Comparison of ENCODE assay signal across 19 cellular contexts in the genomic region with DNA sequence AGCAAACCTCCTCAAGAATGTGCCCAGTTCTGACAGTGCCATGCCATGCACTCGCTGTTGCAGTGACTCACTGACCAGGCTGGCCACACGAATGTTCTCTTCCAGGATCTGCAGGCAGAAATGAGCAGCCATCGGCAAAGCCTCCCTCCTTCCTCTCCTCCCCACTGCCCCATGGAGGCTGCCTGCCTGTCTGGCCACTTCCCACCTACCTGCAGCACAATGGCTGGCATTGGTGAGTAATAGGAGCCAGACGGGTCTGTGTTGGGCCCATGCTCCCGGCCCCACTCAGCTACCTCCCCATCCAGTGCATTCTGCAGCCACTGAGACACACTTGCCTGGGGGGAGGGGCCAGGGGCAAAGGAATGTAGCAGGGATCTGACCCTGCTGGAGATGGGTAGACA. TPM values are rescaled to one million over a fixed set of nuclear protein-coding genes. Genes with fewer than 3 reads are reported as not detected.
A peak's percentile ranks its signal among the peaks of the same experiment; 100 is the strongest.
DNase-seq lines count a peak whose midpoint lies in the region; TF ChIP-seq lines count a peak whose summit lies in the region.
"Had no signal": no experiment of that assay in that cellular context is flagged by ENCODE, and none has a peak within 500 bp of the region (broad histone marks: within the 10 kb centered on the region; RNA-seq: fewer than 3 reads in every experiment).

No MANE protein-coding gene starts in this region.

- H3K4me2 ChIP-seq in osteoblast (ENCODE audit: insufficient read depth, low read length), result peak overlapping the region; percentile 46

- H3K4me1 ChIP-seq in osteoblast (ENCODE audit: insufficient read depth, low read length), result peaks cover 47% of the 10 kb centered on the region

- TF ChIP-seq CTCF in brain (conservative IDR thresholded peaks at IDR 0.05), result no peak
- no peak for TF ChIP-seq CTCF in osteoblast (IDR thresholded peaks at IDR 0.05; ENCODE audit: extremely low read depth, low read depth, low read length)

- no peak overlapping the region for H3K27ac ChIP-seq in osteoblast (ENCODE audit: low read depth, low read length)
- H3K27ac ChIP-seq: parathyroid adenoma had no signal

- no peaks in the 10 kb centered on the region for H3K27me3 ChIP-seq in MG63
- H3K27me3 ChIP-seq in osteoblast (ENCODE audit: insufficient read depth, low read length), result no peaks in the 10 kb centered on the region

- no peak overlapping the region for H2AFZ ChIP-seq in osteoblast (ENCODE audit: low read length)
- H2AFZ ChIP-seq: parathyroid adenoma had no signal

- peak overlapping the region in 4 of 5 experiments; percentile 5 to 42 (median 34) for H3K4me3 Mint-ChIP-seq in brain
- H3K4me3 Mint-ChIP-seq: T-helper 2 cell treated with Interferon-gamma antibody and Interleukin-4, amounts not matched to agents 5 μg/mL and 100 μg/mL, for 36 hours had no signal

- H3K9me3 Mint-ChIP-seq in brain, result peaks cover 0 to 5% (median 0%) of the 10 kb centered on the region in 5 experiments
- H3K9me3 Mint-ChIP-seq: T-helper 2 cell treated with Interferon-gamma antibody and Interleukin-4, amounts not matched to agents 5 μg/mL and 100 μg/mL, for 36 hours had no signal

- H3K4me3 ChIP-seq in MG63 (no peak overlapping the region), osteoblast (ENCODE audit: insufficient read depth, low read length) (peak overlapping the region; percentile 37)
- H3K4me3 ChIP-seq: mucosa of descending colon had no signal

- peaks cover 24% of the 10 kb centered on the region for H3K27me3 Mint-ChIP-seq in brain

- DNase-seq in ELF-1 (ENCODE audit: low read depth, low spot score) (peak; percentile 74), MG63 (peak; percentile 49), osteoblast (ENCODE audit: insufficient read length, low spot score, missing footprints) (peak; percentile 93), pons (ENCODE audit: low spot score) (no peak), activated T-cell treated with anti-CD3 and anti-CD28 coated beads for 4 hours (no peak), NCI-H1436 treated with DMSO at 0.1 percent for 48 hours (lab: John Stamatoyannopoulos, UW) (no peak), occipital lobe (lab: John Stamatoyannopoulos, UW) (no peak)
- DNase-seq: activated gamma-delta T cell, HCEC 1CT, left cardiac atrium, mucosa of descending colon, NCI-H1694, NCI-H345, SHP77 had no signal

- H3K36me3 ChIP-seq in MG63 (no peaks in the 10 kb centered on the region), osteoblast (ENCODE audit: insufficient read depth, low read length) (no peaks in the 10 kb centered on the region)

- H3K36me3 Mint-ChIP-seq in brain, result no peaks in the 10 kb centered on the region

- peaks cover 30% of the 10 kb centered on the region for H3K4me1 Mint-ChIP-seq in brain

- H4K20me1 ChIP-seq in osteoblast (ENCODE audit: insufficient read depth, low read length), result peaks cover 4% of the 10 kb centered on the region

- H3K9me3 ChIP-seq in MG63 (no peaks in the 10 kb centered on the region), osteoblast (ENCODE audit: low read depth, low read length) (no peaks in the 10 kb centered on the region)
- H3K9me3 ChIP-seq: mucosa of descending colon had no signal

- H3K79me2 ChIP-seq in osteoblast (ENCODE audit: insufficient read depth, low read length), result peaks cover 11% of the 10 kb centered on the region
- H3K79me2 ChIP-seq: parathyroid adenoma had no signal

- no peak overlapping the region for H3K27ac Mint-ChIP-seq in brain
- H3K27ac Mint-ChIP-seq: T-helper 2 cell treated with Interferon-gamma antibody and Interleukin-4, amounts not matched to agents 5 μg/mL and 100 μg/mL, for 36 hours had no signal

RNA-seq across cellular contexts. Expression of gene MATCAP1, which starts 2.8 kb away (rescaled TPM):
- 5.7 and 8.5 TPM in 2 replicates for total RNA-seq in MG63 (2014; rRNA removed; shearing (Covaris generic); ENCODE audit: low replicate concordance)
- 26.6 TPM for polyA plus RNA-seq in brain (ENCODE audit: insufficient read depth, low read depth, low replicate concordance)
- total RNA-seq in osteoblast (3.6 and 4.7 TPM in 2 replicates), occipital lobe (49.1 TPM)

RNA-seq across cellular contexts. Expression of gene EXOC3L1, which starts 3.4 kb away (rescaled TPM):
- total RNA-seq in MG63 (2014; rRNA removed; shearing (Covaris generic); ENCODE audit: low replicate concordance), result not detected in 2 replicates
- 3.0 TPM for polyA plus RNA-seq in brain (ENCODE audit: insufficient read depth, low read depth, low replicate concordance)
- total RNA-seq in osteoblast (not detected in 2 replicates), occipital lobe (0.47 TPM)
- total RNA-seq: fibroblast of villous mesenchyme had no signal
- polyA plus RNA-seq: BJ had no signal

RNA-seq across cellular contexts. Expression of gene E2F4, which starts 5.4 kb away (rescaled TPM):
- total RNA-seq in MG63 (2014; rRNA removed; shearing (Covaris generic); ENCODE audit: low replicate concordance), result 72.5 and 81.0 TPM in 2 replicates
- polyA plus RNA-seq in brain (ENCODE audit: insufficient read depth, low read depth, low replicate concordance), result 30.8 TPM
- total RNA-seq in osteoblast, result 51.9 and 56.5 TPM in 2 replicates
- 17.8 TPM for total RNA-seq in occipital lobe

RNA-seq across cellular contexts. Expression of gene ELMO3, which starts 12.4 kb away (rescaled TPM):
- 1.9 TPM in 1 of 2 replicates, not detected in the other for total RNA-seq in MG63 (2014; rRNA removed; shearing (Covaris generic); ENCODE audit: low replicate concordance)
- polyA plus RNA-seq in brain (ENCODE audit: insufficient read depth, low read depth, low replicate concordance), result 6.5 TPM
- total RNA-seq in osteoblast, result 0.29 and 0.36 TPM in 2 replicates
- 0.16 TPM for total RNA-seq in occipital lobe

RNA-seq across cellular contexts. Expression of gene NOL3, which starts 16.2 kb away (rescaled TPM):
- 9.9 and 16.5 TPM in 2 replicates for total RNA-seq in MG63 (2014; rRNA removed; shearing (Covaris generic); ENCODE audit: low replicate concordance)
- polyA plus RNA-seq in brain (ENCODE audit: insufficient read depth, low read depth, low replicate concordance), result 25.6 TPM
- 9.1 and 10.9 TPM in 2 replicates for total RNA-seq in osteoblast
- 4.1 TPM for total RNA-seq in occipital lobe

Comparison
In these comparisons a context has a peak if more than half of its experiments do, and no peak if none do; other contexts are left out.
1. DNase-seq: peak in ELF-1 (single experiment), MG63 (single experiment) and osteoblast (single experiment); none in pons (single experiment), activated T-cell treated with anti-CD3 and anti-CD28 coated beads for 4 hours (single experiment), NCI-H1436 treated with DMSO at 0.1 percent for 48 hours (single experiment) and occipital lobe (single experiment).